ENCODE assay signal across 8 cellular contexts in genomic region chr1:223844962-223845809, GRCh38. TPM values are rescaled to one million over a fixed set of nuclear protein-coding genes. Genes with fewer than 3 reads are reported as not detected.
DNase-seq lines count a peak whose midpoint lies in the region; ATAC-seq and TF ChIP-seq lines count a peak whose summit lies in the region.

No MANE protein-coding gene starts in this region.

- H3K27me3 Mint-ChIP-seq in brain, result peaks cover 8% of the 10 kb centered on the region

- peak overlapping the region; percentile 61 for H3K27ac ChIP-seq in DOHH2 (ENCODE audit: low read depth, low read length)

- H3K36me3 Mint-ChIP-seq in brain, result peaks cover 3% of the 10 kb centered on the region

- peaks cover 37% of the 10 kb centered on the region for H3K4me1 Mint-ChIP-seq in brain

- peaks cover 11% of the 10 kb centered on the region for H3F3A ChIP-seq in DOHH2 (ENCODE audit: control insufficient read depth, insufficient read depth)

- H3K27ac Mint-ChIP-seq in brain, result peak overlapping the region; percentile 90 to 100 (median 98)

- no peaks in the 10 kb centered on the region for H3K9me2 ChIP-seq in DOHH2 (replicated peaks; ENCODE audit: control insufficient read depth, low read length)

- peaks cover 56% of the 10 kb centered on the region for H3K79me2 ChIP-seq in DOHH2 (ENCODE audit: control insufficient read depth, low read length)

- H3K9me3 ChIP-seq in DOHH2 (ENCODE audit: control insufficient read depth, insufficient read depth, low read length), result 0 out of 2 replicates have a peak, but pooled peaks cover 4% of the 10 kb centered on the region

- TF ChIP-seq CTCF in DOHH2 (IDR thresholded peaks at IDR 0.05; ENCODE audit: low read depth, low read length, poor library complexity, severe bottlenecking) (no peak), brain (conservative IDR thresholded peaks at IDR 0.05) (no peak)

- H4K20me1 ChIP-seq in DOHH2 (ENCODE audit: control insufficient read depth, insufficient read depth, low read depth, low read length), result no peaks in the 10 kb centered on the region

- DNase-seq in Kasumi-1 (lab: John Stamatoyannopoulos, UW) (peak; percentile 43 to 57), T-helper 22 cell (ENCODE audit: low read depth) (peak; percentile 68), iris pigment epithelial cell (ENCODE audit: low read depth) (peak; percentile 75), middle frontal gyrus (ENCODE audit: extremely low spot score, low spot score) (no peak)
- peak; percentile 27 to 62 (median 28) for DNase-seq in stimulated activated CD4-positive, alpha-beta T cell treated with anti-CD3 and anti-CD28 coated beads, Interleukin-12 subunit alpha, Interleukin-12 subunit beta, amount 100 ng/mL, for 48 hours (ENCODE audit: low read depth in 2 of 3, low spot score in 1 of 3)

- peaks cover 53% of the 10 kb centered on the region for H3K4me1 ChIP-seq in DOHH2 (ENCODE audit: control insufficient read depth, low read length)

- peaks cover 0 to 6% (median 0%) of the 10 kb centered on the region in 5 experiments for H3K9me3 Mint-ChIP-seq in brain

- H3K27me3 ChIP-seq in DOHH2 (ENCODE audit: control insufficient read depth, low read length), result no peaks in the 10 kb centered on the region

- peak; percentile 26 for ATAC-seq in GM21619 (IDR thresholded peaks at IDR 0.05; ENCODE audit: unreplicated experiment)

- peak overlapping the region; percentile 93 to 97 (median 95) for H3K4me3 Mint-ChIP-seq in brain

- peak overlapping the region; percentile 81 for H3K4me3 ChIP-seq in DOHH2 (ENCODE audit: low read length)

- H3K36me3 ChIP-seq in DOHH2 (ENCODE audit: control insufficient read depth, low read length), result no peaks in the 10 kb centered on the region; the same call in 1 of the 2 replicates

- H3K4me2 ChIP-seq in DOHH2 (ENCODE audit: low read length), result peak overlapping the region; percentile 80

RNA-seq across cellular contexts. Expression of gene TP53BP2, which starts 0.6 kb away (rescaled TPM):
- polyA plus RNA-seq in brain (ENCODE audit: insufficient read depth, low read depth, low replicate concordance), result 50.6 TPM
